In genomic region chr13:112067871-112068305, GRCh38 we compare ENCODE assay signal across 1 cellular context.
TF ChIP-seq lines count a peak whose summit lies in the region.

No MANE protein-coding gene starts in this region.

TF ChIP-seq in SK-N-SH, 30 proteins besides CTCF, POLR2A, EP300 and RAD21 (continued from another document):
- TF ChIP-seq USF2 (IDR thresholded peaks at IDR 0.05; ENCODE audit: borderline replicate concordance, low read depth, low read length) (no peak), JUND (IDR thresholded peaks at IDR 0.05) (no peak), FOXM1 (IDR thresholded peaks at IDR 0.05; ENCODE audit: low read depth) (no peak), TAF1 (IDR thresholded peaks at IDR 0.05; ENCODE audit: borderline replicate concordance, low read depth, low read length) (no peak), MXI1 (IDR thresholded peaks at IDR 0.05; ENCODE audit: low read depth, low read length) (no peak), REST (IDR thresholded peaks at IDR 0.05; ENCODE audit: low read depth, low read length) (no peak), NRF1 (IDR thresholded peaks at IDR 0.05; ENCODE audit: low read depth, low read length) (no peak), TEAD4 (IDR thresholded peaks at IDR 0.05; ENCODE audit: borderline replicate concordance, insufficient read depth) (no peak), NFIC (IDR thresholded peaks at IDR 0.05; ENCODE audit: borderline replicate concordance) (no peak)
TF ChIP-seq in SK-N-SH: peak in this region for 0.
